7 cellular contexts compared by ENCODE assay signal in genomic region chr4:143940708-143941107, GRCh38. TPM values are rescaled to one million over a fixed set of nuclear protein-coding genes. Genes with fewer than 3 reads are reported as not detected.
"Had no signal": no experiment of that assay in that cellular context is flagged by ENCODE, and none has a peak within 500 bp of the region (broad histone marks: within the 10 kb centered on the region; RNA-seq: fewer than 3 reads in every experiment).

No MANE protein-coding gene starts in this region.

RNA-seq across cellular contexts. Expression of gene GYPE, which starts 35.3 kb away (rescaled TPM):
- total RNA-seq: activated CD4-positive, alpha-beta T cell treated with anti-CD3 and anti-CD28 coated beads, Interleukin-2, amount 10 ng/mL, durations not matched to agents 7 days and 5 days; ascending aorta; bronchial epithelial cell; cardiac muscle cell; T-helper 1 cell treated with Interleukin-12 subunit alpha and Interleukin-12 subunit beta and Interleukin-4 antibody, amounts not matched to agents 30 ng/mL and 1 ng/mL, for 36 hours; T-helper 17 cell; T-helper 2 cell treated with Interferon-gamma antibody and Interleukin-4, amounts not matched to agents 100 ng/mL and 5 ng/mL, for 36 hours had no signal
